9 cellular contexts compared by ENCODE assay signal in the genomic region with DNA sequence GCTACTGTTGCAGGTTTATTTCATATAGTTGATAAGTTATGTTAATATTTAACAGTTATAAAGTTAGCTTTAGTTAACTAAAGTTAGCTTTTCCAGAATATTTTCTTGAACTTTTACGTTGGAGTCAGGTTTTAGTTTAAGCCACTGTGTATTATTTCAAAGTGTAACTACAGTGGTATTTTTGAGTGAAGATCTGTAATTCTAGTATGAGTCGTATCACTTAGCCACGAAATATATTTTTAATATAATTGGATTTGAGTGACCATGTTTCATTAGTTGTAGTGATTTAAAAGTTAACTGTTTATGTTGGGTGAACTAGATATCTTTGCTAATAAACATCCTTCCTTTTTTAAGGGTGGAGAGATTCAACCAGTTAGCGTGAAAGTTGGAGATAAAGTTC. TPM values are rescaled to one million over a fixed set of nuclear protein-coding genes. Genes with fewer than 3 reads are reported as not detected.
A peak's percentile ranks its signal among the peaks of the same experiment; 100 is the strongest.
DNase-seq lines count a peak whose midpoint lies in the region; ATAC-seq and TF ChIP-seq lines count a peak whose summit lies in the region.
"Had no signal": no experiment of that assay in that cellular context is flagged by ENCODE, and none has a peak within 500 bp of the region (broad histone marks: within the 10 kb centered on the region; RNA-seq: fewer than 3 reads in every experiment).

No MANE protein-coding gene starts in this region.

- TF ChIP-seq CTCF in HFFc6 (IDR thresholded peaks at IDR 0.05) (no peak), mucosa of descending colon (IDR thresholded peaks at IDR 0.05) (no peak)

- H3K27ac ChIP-seq in BLaER1 treated with 17β-estradiol and CSF1 and Interleukin-3, amounts not matched to agents 10 nM and 100 nM = 0 out of 22 replicates have a peak overlapping the region, but pooled peaks of 1 of the 11 experiments have one; percentile 81
- peak overlapping the region; percentile 54 for H3K27ac ChIP-seq in muscle layer of duodenum (ENCODE audit: low read length)

- H3K9me3 Mint-ChIP-seq in HFFc6 = no peaks in the 10 kb centered on the region
- H3K9me3 Mint-ChIP-seq in activated naive CD8-positive, alpha-beta T cell treated with anti-CD3 and anti-CD28 coated beads, Interleukin-2, amount 10 ng/mL, durations not matched to agents 7 days and 5 days = no peaks in the 10 kb centered on the region

- H3K4me2 ChIP-seq in BLaER1 treated with 17β-estradiol and CSF1 and Interleukin-3, amounts not matched to agents 10 nM and 100 nM = peak overlapping the region; percentile 82 to 93 (median 87)

- H3K27me3 ChIP-seq in BLaER1 treated with 17β-estradiol and CSF1 and Interleukin-3, amounts not matched to agents 10 nM and 100 nM = no peaks in the 10 kb centered on the region
- no peaks in the 10 kb centered on the region for H3K27me3 ChIP-seq in muscle layer of duodenum (ENCODE audit: low read depth, low read length)

- H3K27me3 Mint-ChIP-seq in HFFc6 (ENCODE audit: insufficient read depth) = peaks cover 5% of the 10 kb centered on the region; the same call in 1 of the 2 replicates
- no peaks in the 10 kb centered on the region for H3K27me3 Mint-ChIP-seq in activated naive CD8-positive, alpha-beta T cell treated with anti-CD3 and anti-CD28 coated beads, Interleukin-2, amount 10 ng/mL, durations not matched to agents 7 days and 5 days

- H4K20me1 ChIP-seq in BLaER1 treated with 17β-estradiol and CSF1 and Interleukin-3, amounts not matched to agents 10 nM and 100 nM = peaks cover 13 to 87% (median 54%) of the 10 kb centered on the region in 11 experiments; a peak in 21 of 22 replicates

- ATAC-seq in activated naive CD8-positive, alpha-beta T cell treated with anti-CD3 and anti-CD28 coated beads, Interleukin-2, amount 10 ng/mL, durations not matched to agents 7 days and 5 days (ENCODE audit: low read depth) = no peak
- no peak for ATAC-seq in mucosa of descending colon
- ATAC-seq: left ventricle myocardium superior had no signal

- H3K9ac ChIP-seq in BLaER1 treated with 17β-estradiol and CSF1 and Interleukin-3, amounts not matched to agents 10 nM and 100 nM = peak overlapping the region in 6 of 11 experiments; percentile 81 to 95 (median 92); a peak in 9 of 22 replicates

- intact Hi-C loops in mucosa of descending colon (cut with DNase I, micrococcal nuclease) = no loop called here

- peak overlapping the region; percentile 66; the same call in 1 of the 2 replicates for H3K27ac Mint-ChIP-seq in HFFc6
- H3K27ac Mint-ChIP-seq in activated naive CD8-positive, alpha-beta T cell treated with anti-CD3 and anti-CD28 coated beads, Interleukin-2, amount 10 ng/mL, durations not matched to agents 7 days and 5 days = no peak overlapping the region

- H3K36me3 Mint-ChIP-seq in HFFc6 (ENCODE audit: low read depth) = peaks cover 34% of the 10 kb centered on the region
- peaks cover 20% of the 10 kb centered on the region for H3K36me3 Mint-ChIP-seq in activated naive CD8-positive, alpha-beta T cell treated with anti-CD3 and anti-CD28 coated beads, Interleukin-2, amount 10 ng/mL, durations not matched to agents 7 days and 5 days

- H3K4me3 Mint-ChIP-seq in HFFc6 = peak overlapping the region; percentile 95
- H3K4me3 Mint-ChIP-seq in activated naive CD8-positive, alpha-beta T cell treated with anti-CD3 and anti-CD28 coated beads, Interleukin-2, amount 10 ng/mL, durations not matched to agents 7 days and 5 days = peak overlapping the region; percentile 91

- no peaks in the 10 kb centered on the region for H3K9me3 ChIP-seq in BLaER1 treated with 17β-estradiol and CSF1 and Interleukin-3, amounts not matched to agents 10 nM and 100 nM (replicated peaks in 1 of 11)
- no peaks in the 10 kb centered on the region for H3K9me3 ChIP-seq in muscle layer of duodenum (ENCODE audit: control insufficient read depth in 1 of 2, low read length in 2 of 2)
- H3K9me3 ChIP-seq in mucosa of descending colon = no peaks in the 10 kb centered on the region

- H3K36me3 ChIP-seq in BLaER1 treated with 17β-estradiol and CSF1 and Interleukin-3, amounts not matched to agents 10 nM and 100 nM = peaks cover 40 to 80% (median 66%) of the 10 kb centered on the region in 11 experiments
- H3K36me3 ChIP-seq in muscle layer of duodenum (ENCODE audit: control insufficient read depth in 1 of 2, insufficient read depth in 2 of 2, low read length in 2 of 2) = peaks cover 15 to 20% of the 10 kb centered on the region in 2 donors
- H3K36me3 ChIP-seq in mucosa of descending colon (ENCODE audit: low read depth) = no peaks in the 10 kb centered on the region

- POLR2A ChIA-PET in activated naive CD8-positive, alpha-beta T cell treated with anti-CD3 and anti-CD28 coated beads, Interleukin-2, amount 10 ng/mL, durations not matched to agents 7 days and 5 days (lab: Charles Lee) = interaction anchor here (1.2 to 5.1 kb wide), 2 partner anchors 11 to 12 kb away, joined by 4 to 121 read pairs; a partner anchor contains a TSS

- peak overlapping the region in 9 of 10 experiments; percentile 77 to 95 (median 88); a peak in 14 of 20 replicates for H3K4me3 ChIP-seq in BLaER1 treated with 17β-estradiol and CSF1 and Interleukin-3, amounts not matched to agents 10 nM and 100 nM
- H3K4me3 ChIP-seq in muscle layer of duodenum (ENCODE audit: low read depth in 1 of 2, low read length in 2 of 2) (peak overlapping the region in 1 of 2 donors; percentile 35), mucosa of descending colon (no peak overlapping the region)

- peaks cover 17 to 28% (median 23%) of the 10 kb centered on the region in 10 experiments for H3K4me1 ChIP-seq in BLaER1 treated with 17β-estradiol and CSF1 and Interleukin-3, amounts not matched to agents 10 nM and 100 nM
- H3K4me1 ChIP-seq in muscle layer of duodenum (ENCODE audit: control insufficient read depth in 1 of 2, insufficient read depth in 2 of 2, low read length in 2 of 2) (peaks cover 0 to 24% of the 10 kb centered on the region in 2 donors), mucosa of descending colon (ENCODE audit: low read depth) (peaks cover 29% of the 10 kb centered on the region)

- H3K4me1 Mint-ChIP-seq in HFFc6 (ENCODE audit: low read depth) = peaks cover 27% of the 10 kb centered on the region
- H3K4me1 Mint-ChIP-seq in activated naive CD8-positive, alpha-beta T cell treated with anti-CD3 and anti-CD28 coated beads, Interleukin-2, amount 10 ng/mL, durations not matched to agents 7 days and 5 days = peaks cover 17% of the 10 kb centered on the region

- DNase-seq in HFFc6 = no peak
- no peak for DNase-seq in activated naive CD8-positive, alpha-beta T cell treated with anti-CD3 and anti-CD28 coated beads, Interleukin-2, amount 10 ng/mL, durations not matched to agents 7 days and 5 days
- no peak for DNase-seq in NCI-H345 treated with DMSO at 0.1 percent for 48 hours (lab: John Stamatoyannopoulos, UW; ENCODE audit: unreplicated experiment)
- no peak for DNase-seq in T1000 (lab: John Stamatoyannopoulos, UW)
- no peak for DNase-seq in mesenteric fat pad (ENCODE audit: low spot score)
- DNase-seq in mucosa of descending colon = no peak
- DNase-seq: left ventricle myocardium superior had no signal

RNA-seq across cellular contexts. Expression of a gene that starts 2.5 kb away (rescaled TPM):
- total RNA-seq in HFFc6 (2021; fragmentation: NEBNext Ultra II Directional; extraction: Animal tissue kit (Norgen Biotek cat#: 25700)) = 100 to 1,000 TPM in 5 of 6 experiments, 10 to 100 TPM in 1; 96.3 to 149 (median 114) TPM
- 10 to 100 TPM; 92.1 to 94.3 TPM for total RNA-seq in activated naive CD8-positive, alpha-beta T cell treated with anti-CD3 and anti-CD28 coated beads, Interleukin-2, amount 10 ng/mL, durations not matched to agents 7 days and 5 days
- total RNA-seq in mesenteric fat pad = 95.8 TPM
- 100 to 1,000 TPM in 1 of 3 donors, 10 to 100 TPM in 2; 79.0 to 106 (median 84.8) TPM for total RNA-seq in mucosa of descending colon

RNA-seq across cellular contexts. Expression of a gene that starts 3.0 kb away (rescaled TPM):
- 100 to 1,000 TPM; 267 to 399 (median 280) TPM for total RNA-seq in HFFc6 (2021; fragmentation: NEBNext Ultra II Directional; extraction: Animal tissue kit (Norgen Biotek cat#: 25700))
- 100 to 1,000 TPM; 190 to 195 TPM for total RNA-seq in activated naive CD8-positive, alpha-beta T cell treated with anti-CD3 and anti-CD28 coated beads, Interleukin-2, amount 10 ng/mL, durations not matched to agents 7 days and 5 days
- 234 TPM for total RNA-seq in mesenteric fat pad
- 100 to 1,000 TPM; 162 to 219 (median 172) TPM for total RNA-seq in mucosa of descending colon

RNA-seq across cellular contexts. Expression of a gene that starts 13.2 kb away (rescaled TPM):
- total RNA-seq in HFFc6 (2021; fragmentation: NEBNext Ultra II Directional; extraction: Animal tissue kit (Norgen Biotek cat#: 25700)) = 10 to 100 TPM; 30.1 to 38.6 (median 34.4) TPM
- total RNA-seq in activated naive CD8-positive, alpha-beta T cell treated with anti-CD3 and anti-CD28 coated beads, Interleukin-2, amount 10 ng/mL, durations not matched to agents 7 days and 5 days = 10 to 100 TPM; 17.2 to 18.1 TPM
- total RNA-seq in mesenteric fat pad = 24.3 TPM
- 10 to 100 TPM; 17.6 to 26.9 (median 26.4) TPM for total RNA-seq in mucosa of descending colon

RNA-seq across cellular contexts. Expression of a gene that starts 49.3 kb away (rescaled TPM):
- 10 to 100 TPM; 36.0 to 42.4 (median 39.4) TPM for total RNA-seq in HFFc6 (2021; fragmentation: NEBNext Ultra II Directional; extraction: Animal tissue kit (Norgen Biotek cat#: 25700))
- total RNA-seq in activated naive CD8-positive, alpha-beta T cell treated with anti-CD3 and anti-CD28 coated beads, Interleukin-2, amount 10 ng/mL, durations not matched to agents 7 days and 5 days = 10 to 100 TPM; 24.8 to 25.2 TPM
- total RNA-seq in mesenteric fat pad (38.2 TPM), mucosa of descending colon (10 to 100 TPM; 28.1 to 32.4 (median 31.7) TPM)
